9 cellular contexts compared by ENCODE assay signal in the genomic region with DNA sequence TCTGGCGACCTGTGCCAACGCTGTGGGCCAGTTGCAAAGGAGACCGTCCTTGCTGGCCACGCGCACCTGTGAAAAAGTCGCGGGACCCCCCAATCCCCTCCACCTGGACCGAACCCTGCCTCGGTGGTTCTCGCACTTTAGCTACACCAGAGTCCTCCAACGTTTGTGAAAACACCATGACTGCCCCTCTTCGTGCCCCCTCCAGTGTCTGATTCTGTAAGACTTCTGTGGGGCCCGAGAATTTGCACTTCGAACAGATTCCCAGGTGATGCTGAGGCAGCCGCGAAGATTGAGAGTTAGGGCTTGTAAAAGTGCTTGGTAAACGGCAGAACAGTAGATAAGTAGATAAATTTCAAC.
A peak's percentile ranks its signal among the peaks of the same experiment; 100 is the strongest.
DNase-seq lines count a peak whose midpoint lies in the region; ATAC-seq and TF ChIP-seq lines count a peak whose summit lies in the region.
"Had no signal": no experiment of that assay in that cellular context is flagged by ENCODE, and none has a peak within 500 bp of the region (broad histone marks: within the 10 kb centered on the region; RNA-seq: fewer than 3 reads in every experiment).

No MANE protein-coding gene starts in this region.

- no peak for ATAC-seq in body of pancreas

- WGBS in body of pancreas, 2 donors = 20 to 34% methylated on average over 16 to 17 of the region's 17 CpGs
- WGBS in liver = 39% methylated on average over 17 of the region's 17 CpGs

- H3K4me3 ChIP-seq in body of pancreas (no peak overlapping the region), liver (ENCODE audit: low read depth in 1 of 3, low read length in 3 of 3) (peak overlapping the region in 2 of 3 donors; percentile 27 to 95), stomach smooth muscle (ENCODE audit: low read length in 2 of 2) (peak overlapping the region; percentile 40 to 95)

- TF ChIP-seq POLR2A in body of pancreas (IDR thresholded peaks at IDR 0.05) = no peak

- intact Hi-C loops in body of pancreas (cut with DNase I) = no loop called here

- H3K4me1 Mint-ChIP-seq in T-helper 1 cell treated with Interleukin-12 subunit alpha and Interleukin-12 subunit beta and Interleukin-4 antibody, amounts not matched to agents 30 μg/mL and 1 μg/mL, for 36 hours (ENCODE audit: low read depth) = peaks cover 10% of the 10 kb centered on the region

- peaks cover 19% of the 10 kb centered on the region for H3K4me1 ChIP-seq in body of pancreas
- H3K4me1 ChIP-seq in liver (ENCODE audit: control insufficient read depth in 4 of 4, insufficient read depth in 4 of 4, low read length in 3 of 4) = peaks cover 0 to 26% (median 8%) of the 10 kb centered on the region in 4 donors
- H3K4me1 ChIP-seq in stomach smooth muscle (ENCODE audit: control insufficient read depth, insufficient read depth, low read length) = peaks cover 35% of the 10 kb centered on the region

- H3K9me3 Mint-ChIP-seq in T-helper 1 cell treated with Interleukin-12 subunit alpha and Interleukin-12 subunit beta and Interleukin-4 antibody, amounts not matched to agents 30 μg/mL and 1 μg/mL, for 36 hours = no peaks in the 10 kb centered on the region

- H3K27ac Mint-ChIP-seq in T-helper 1 cell treated with Interleukin-12 subunit alpha and Interleukin-12 subunit beta and Interleukin-4 antibody, amounts not matched to agents 30 μg/mL and 1 μg/mL, for 36 hours = no peak overlapping the region

- H3K9ac ChIP-seq in liver (ENCODE audit: low read depth in 1 of 2, low read length in 2 of 2) (peak overlapping the region; percentile 0 to 68), stomach smooth muscle (ENCODE audit: low read length in 2 of 2) (peak overlapping the region; percentile 46 to 71)

- peak overlapping the region; percentile 76 for H3K4me3 Mint-ChIP-seq in T-helper 1 cell treated with Interleukin-12 subunit alpha and Interleukin-12 subunit beta and Interleukin-4 antibody, amounts not matched to agents 30 μg/mL and 1 μg/mL, for 36 hours

- no peak for TF ChIP-seq CTCF in body of pancreas (IDR thresholded peaks at IDR 0.05)
- no peak for TF ChIP-seq CTCF in liver (IDR thresholded peaks at IDR 0.05; ENCODE audit: low read depth, low read length, missing input control)

- peaks cover 55% of the 10 kb centered on the region for H3K27me3 Mint-ChIP-seq in T-helper 1 cell treated with Interleukin-12 subunit alpha and Interleukin-12 subunit beta and Interleukin-4 antibody, amounts not matched to agents 30 μg/mL and 1 μg/mL, for 36 hours (ENCODE audit: low read depth)

- H3K27me3 ChIP-seq in body of pancreas (no peaks in the 10 kb centered on the region), liver (ENCODE audit: control insufficient read depth in 4 of 4, insufficient read depth in 4 of 4, low read length in 3 of 4) (no peaks in the 10 kb centered on the region), stomach smooth muscle (ENCODE audit: control insufficient read depth in 1 of 2, insufficient read depth in 2 of 2, low read length in 2 of 2) (no peaks in the 10 kb centered on the region)

- H3K27ac ChIP-seq in body of pancreas (peak overlapping the region; percentile 89 to 96 (median 94)), liver (ENCODE audit: low read depth in 1 of 2, low read length in 2 of 2) (peak overlapping the region in 1 of 2 donors; percentile 51), stomach smooth muscle (ENCODE audit: low read length) (peak overlapping the region; percentile 82), caudate nucleus (ENCODE audit: low read depth, low read length) (no peak overlapping the region)

- DNase-seq in T-helper 1 cell (no peak), body of pancreas (no peak), RPMI8226 (no peak), caudate nucleus (lab: John Stamatoyannopoulos, UW) (no peak)
- DNase-seq in NK-92 treated with Interleukin-12 subunit alpha and Interleukin-12 subunit beta, amount 100 ng/mL, for 24 hours (lab: John Stamatoyannopoulos, UW) = no peak
- DNase-seq: amniotic stem cell had no signal

- no peaks in the 10 kb centered on the region for H3K9me3 ChIP-seq in body of pancreas
- no peaks in the 10 kb centered on the region for H3K9me3 ChIP-seq in liver (ENCODE audit: control insufficient read depth in 4 of 4, low read length in 3 of 4)
- no peaks in the 10 kb centered on the region for H3K9me3 ChIP-seq in stomach smooth muscle (ENCODE audit: control insufficient read depth in 2 of 2, low read length in 2 of 2)

- no peaks in the 10 kb centered on the region for H3K36me3 ChIP-seq in body of pancreas (replicated peaks in 1 of 2; ENCODE audit: insufficient read depth in 1 of 2, low read depth in 2 of 2)
- no peaks in the 10 kb centered on the region for H3K36me3 ChIP-seq in liver (ENCODE audit: control insufficient read depth in 4 of 4, insufficient read depth in 3 of 4, low read depth in 1 of 4, low read length in 3 of 4)
- no peaks in the 10 kb centered on the region for H3K36me3 ChIP-seq in stomach smooth muscle (ENCODE audit: control insufficient read depth in 2 of 2, insufficient read depth in 2 of 2, low read length in 2 of 2)

- no peaks in the 10 kb centered on the region for H3K36me3 Mint-ChIP-seq in T-helper 1 cell treated with Interleukin-12 subunit alpha and Interleukin-12 subunit beta and Interleukin-4 antibody, amounts not matched to agents 30 μg/mL and 1 μg/mL, for 36 hours (ENCODE audit: low read depth)

- TF ChIP-seq RAD21 in liver (IDR thresholded peaks at IDR 0.05) = no peak

TF ChIP-seq in liver, 16 proteins besides CTCF, POLR2A, EP300 and RAD21:
- TF ChIP-seq, protein P1, sequence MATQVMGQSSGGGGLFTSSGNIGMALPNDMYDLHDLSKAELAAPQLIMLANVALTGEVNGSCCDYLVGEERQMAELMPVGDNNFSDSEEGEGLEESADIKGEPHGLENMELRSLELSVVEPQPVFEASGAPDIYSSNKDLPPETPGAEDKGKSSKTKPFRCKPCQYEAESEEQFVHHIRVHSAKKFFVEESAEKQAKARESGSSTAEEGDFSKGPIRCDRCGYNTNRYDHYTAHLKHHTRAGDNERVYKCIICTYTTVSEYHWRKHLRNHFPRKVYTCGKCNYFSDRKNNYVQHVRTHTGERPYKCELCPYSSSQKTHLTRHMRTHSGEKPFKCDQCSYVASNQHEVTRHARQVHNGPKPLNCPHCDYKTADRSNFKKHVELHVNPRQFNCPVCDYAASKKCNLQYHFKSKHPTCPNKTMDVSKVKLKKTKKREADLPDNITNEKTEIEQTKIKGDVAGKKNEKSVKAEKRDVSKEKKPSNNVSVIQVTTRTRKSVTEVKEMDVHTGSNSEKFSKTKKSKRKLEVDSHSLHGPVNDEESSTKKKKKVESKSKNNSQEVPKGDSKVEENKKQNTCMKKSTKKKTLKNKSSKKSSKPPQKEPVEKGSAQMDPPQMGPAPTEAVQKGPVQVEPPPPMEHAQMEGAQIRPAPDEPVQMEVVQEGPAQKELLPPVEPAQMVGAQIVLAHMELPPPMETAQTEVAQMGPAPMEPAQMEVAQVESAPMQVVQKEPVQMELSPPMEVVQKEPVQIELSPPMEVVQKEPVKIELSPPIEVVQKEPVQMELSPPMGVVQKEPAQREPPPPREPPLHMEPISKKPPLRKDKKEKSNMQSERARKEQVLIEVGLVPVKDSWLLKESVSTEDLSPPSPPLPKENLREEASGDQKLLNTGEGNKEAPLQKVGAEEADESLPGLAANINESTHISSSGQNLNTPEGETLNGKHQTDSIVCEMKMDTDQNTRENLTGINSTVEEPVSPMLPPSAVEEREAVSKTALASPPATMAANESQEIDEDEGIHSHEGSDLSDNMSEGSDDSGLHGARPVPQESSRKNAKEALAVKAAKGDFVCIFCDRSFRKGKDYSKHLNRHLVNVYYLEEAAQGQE (IDR thresholded peaks at IDR 0.05) = no peak
- no peak for TF ChIP-seq FOXA1 (IDR thresholded peaks at IDR 0.05)
- no peak for TF ChIP-seq TAF1 (conservative IDR thresholded peaks at IDR 0.05)
- no peak for TF ChIP-seq YY1 (IDR thresholded peaks at IDR 0.05)
- no peak for TF ChIP-seq HNF4A (conservative IDR thresholded peaks at IDR 0.05)
- no peak for TF ChIP-seq FOXA2 (IDR thresholded peaks at IDR 0.05)
- TF ChIP-seq SP1 (IDR thresholded peaks at IDR 0.05) = no peak
- no peak for TF ChIP-seq GABPA (IDR thresholded peaks at IDR 0.05 in 1 of 2, conservative IDR thresholded peaks at IDR 0.05 in 1 of 2)
- TF ChIP-seq NR2F2 (IDR thresholded peaks at IDR 0.05) = no peak
- TF ChIP-seq HNF4G (IDR thresholded peaks at IDR 0.05) = no peak
- TF ChIP-seq JUND (IDR thresholded peaks at IDR 0.05) = no peak
- TF ChIP-seq, protein P2, sequence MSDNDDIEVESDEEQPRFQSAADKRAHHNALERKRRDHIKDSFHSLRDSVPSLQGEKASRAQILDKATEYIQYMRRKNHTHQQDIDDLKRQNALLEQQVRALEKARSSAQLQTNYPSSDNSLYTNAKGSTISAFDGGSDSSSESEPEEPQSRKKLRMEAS (IDR thresholded peaks at IDR 0.05) = no peak
- TF ChIP-seq EGR1 (IDR thresholded peaks at IDR 0.05; ENCODE audit: low read depth in 2 of 2) = no peak
- TF ChIP-seq, protein P3, sequence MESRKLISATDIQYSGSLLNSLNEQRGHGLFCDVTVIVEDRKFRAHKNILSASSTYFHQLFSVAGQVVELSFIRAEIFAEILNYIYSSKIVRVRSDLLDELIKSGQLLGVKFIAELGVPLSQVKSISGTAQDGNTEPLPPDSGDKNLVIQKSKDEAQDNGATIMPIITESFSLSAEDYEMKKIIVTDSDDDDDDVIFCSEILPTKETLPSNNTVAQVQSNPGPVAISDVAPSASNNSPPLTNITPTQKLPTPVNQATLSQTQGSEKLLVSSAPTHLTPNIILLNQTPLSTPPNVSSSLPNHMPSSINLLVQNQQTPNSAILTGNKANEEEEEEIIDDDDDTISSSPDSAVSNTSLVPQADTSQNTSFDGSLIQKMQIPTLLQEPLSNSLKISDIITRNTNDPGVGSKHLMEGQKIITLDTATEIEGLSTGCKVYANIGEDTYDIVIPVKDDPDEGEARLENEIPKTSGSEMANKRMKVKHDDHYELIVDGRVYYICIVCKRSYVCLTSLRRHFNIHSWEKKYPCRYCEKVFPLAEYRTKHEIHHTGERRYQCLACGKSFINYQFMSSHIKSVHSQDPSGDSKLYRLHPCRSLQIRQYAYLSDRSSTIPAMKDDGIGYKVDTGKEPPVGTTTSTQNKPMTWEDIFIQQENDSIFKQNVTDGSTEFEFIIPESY (IDR thresholded peaks at IDR 0.05) = no peak
- TF ChIP-seq, protein P4, sequence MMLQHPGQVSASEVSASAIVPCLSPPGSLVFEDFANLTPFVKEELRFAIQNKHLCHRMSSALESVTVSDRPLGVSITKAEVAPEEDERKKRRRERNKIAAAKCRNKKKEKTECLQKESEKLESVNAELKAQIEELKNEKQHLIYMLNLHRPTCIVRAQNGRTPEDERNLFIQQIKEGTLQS (IDR thresholded peaks at IDR 0.05) = no peak

Comparison
In these comparisons a context has a peak if more than half of its experiments do, and no peak if none do; other contexts are left out.
1. H3K4me3 ChIP-seq: peak in liver (2 of 3) and stomach smooth muscle (2 of 2); none in body of pancreas (0 of 2).